ENCODE assay signal across 15 cellular contexts in genomic region chr16:89435051-89435450, GRCh38. TPM values are rescaled to one million over a fixed set of nuclear protein-coding genes. Genes with fewer than 3 reads are reported as not detected.
A peak's percentile ranks its signal among the peaks of the same experiment; 100 is the strongest.
DNase-seq lines count a peak whose midpoint lies in the region; ATAC-seq, FAIRE-seq and TF ChIP-seq lines count a peak whose summit lies in the region.
"Had no signal": no experiment of that assay in that cellular context is flagged by ENCODE, and none has a peak within 500 bp of the region (broad histone marks: within the 10 kb centered on the region; RNA-seq: fewer than 3 reads in every experiment).

No MANE protein-coding gene starts in this region.

- TF ChIP-seq EP300 in K562 (IDR thresholded peaks at IDR 0.05; ENCODE audit: low read length), result no peak

- H3K4me1 ChIP-seq in K562 (replicated peaks in 1 of 2; ENCODE audit: control insufficient read depth in 2 of 2, insufficient read depth in 2 of 2, low read length in 2 of 2) (peaks cover 0 to 20% of the 10 kb centered on the region in 2 experiments; a peak in 3 of 5 replicates), MM.1S (ENCODE audit: low read length) (no peaks in the 10 kb centered on the region)

- no TSS peak for BruUV-seq in K562 (replicated peaks; lab: Mats Ljungman, UMichigan)

- H2AFZ ChIP-seq in K562 (ENCODE audit: low read depth, low read length) (no peak overlapping the region), MM.1S (ENCODE audit: low read length) (no peak overlapping the region)

- H3K27me3 ChIP-seq in K562 (ENCODE audit: control insufficient read depth in 2 of 2, insufficient read depth in 2 of 2, low read length in 2 of 2) (no peaks in the 10 kb centered on the region), MM.1S (replicated peaks; ENCODE audit: insufficient read depth, low read length) (no peaks in the 10 kb centered on the region)
- H3K27me3 ChIP-seq: upper lobe of right lung had no signal

- CTCF ChIA-PET in K562 (lab: Yijun Ruan, JAX; ENCODE audit: low intra/inter-chr PET ratio), result no interaction called here

- peaks cover 64% of the 10 kb centered on the region for H3K4me1 Mint-ChIP-seq in activated T-cell treated with anti-CD3 and anti-CD28 coated beads, Interleukin-2, amount 50 U/mL, for 24 hours (ENCODE audit: low read depth)
- peaks cover 34% of the 10 kb centered on the region for H3K4me1 Mint-ChIP-seq in stimulated activated memory B cell treated with anti-CD40 and anti-IgM and Interleukin-4, amounts not matched to agents 10 μg/mL and 1 μg/mL and 100 μg/mL, for 72 hours
- peaks cover 34% of the 10 kb centered on the region for H3K4me1 Mint-ChIP-seq in nephron progenitor cell

- H3K9me3 ChIP-seq in K562 (replicated peaks; ENCODE audit: control insufficient read depth, insufficient read depth, low read depth, low read length) (peaks cover 6% of the 10 kb centered on the region), MM.1S (replicated peaks; ENCODE audit: insufficient read depth, low read length) (no peaks in the 10 kb centered on the region)
- H3K9me3 ChIP-seq: left ventricle myocardium inferior, upper lobe of right lung had no signal

- H3K79me2 ChIP-seq in K562 (ENCODE audit: control insufficient read depth, insufficient read depth, low read length) (peaks cover 98% of the 10 kb centered on the region), MM.1S (ENCODE audit: low read length) (peaks cover 98% of the 10 kb centered on the region)

- intact Hi-C loops in K562 (cut with micrococcal nuclease), result no loop called here

- no peaks in the 10 kb centered on the region for H3F3A ChIP-seq in MM.1S (ENCODE audit: insufficient read depth, low read length)

- TF ChIP-seq POLR2A in K562 (conservative IDR thresholded peaks at IDR 0.05), result no peak

- no peak overlapping the region for H3K4me2 ChIP-seq in K562 (ENCODE audit: insufficient read depth, low read length)
- H3K4me2 ChIP-seq in MM.1S (ENCODE audit: low read depth, low read length), result no peak overlapping the region

- H4K20me1 ChIP-seq in K562 (replicated peaks; ENCODE audit: control insufficient read depth, insufficient read depth, low read length) (peaks cover 26% of the 10 kb centered on the region), MM.1S (ENCODE audit: insufficient read depth, low read length) (peaks cover 22% of the 10 kb centered on the region; the same call in 1 of the 2 replicates)

- H3K9me3 Mint-ChIP-seq in activated T-cell treated with anti-CD3 and anti-CD28 coated beads, Interleukin-2, amount 50 U/mL, for 24 hours, result peaks cover 2% of the 10 kb centered on the region
- H3K9me3 Mint-ChIP-seq in stimulated activated memory B cell treated with anti-CD40 and anti-IgM and Interleukin-4, amounts not matched to agents 10 μg/mL and 1 μg/mL and 100 μg/mL, for 72 hours, result peaks cover 3% of the 10 kb centered on the region
- peaks cover 11% of the 10 kb centered on the region for H3K9me3 Mint-ChIP-seq in nephron progenitor cell

- H3K4me3 ChIP-seq in K562 (no peak overlapping the region), MM.1S (ENCODE audit: low read length) (no peak overlapping the region)
- H3K4me3 ChIP-seq: coronary artery, left ventricle myocardium inferior, upper lobe of right lung had no signal

- H3K9me1 ChIP-seq in K562 (ENCODE audit: control insufficient read depth, insufficient read depth, low read length), result peaks cover 4% of the 10 kb centered on the region

- peak overlapping the region; percentile 70 for H3K27ac Mint-ChIP-seq in activated T-cell treated with anti-CD3 and anti-CD28 coated beads, Interleukin-2, amount 50 U/mL, for 24 hours
- no peak overlapping the region for H3K27ac Mint-ChIP-seq in stimulated activated memory B cell treated with anti-CD40 and anti-IgM and Interleukin-4, amounts not matched to agents 10 μg/mL and 1 μg/mL and 100 μg/mL, for 72 hours
- no peak overlapping the region for H3K27ac Mint-ChIP-seq in nephron progenitor cell

- DNase-seq in activated T-cell treated with anti-CD3 and anti-CD28 coated beads, Interleukin-2, amount 50 U/mL, for 24 hours, result no peak
- DNase-seq in activated T-cell treated with anti-CD3 and anti-CD28 coated beads for 4 hours (no peak), NAMALWA (ENCODE audit: low spot score) (peak; percentile 31), K562 (ENCODE audit: extremely low read depth in 1 of 4, low spot score in 3 of 4) (peak in 2 of 4 experiments; percentile 42 to 45), nephron progenitor cell (no peak), MM.1S (no peak)
- DNase-seq: foreskin melanocyte, Karpas-422, left ventricle myocardium inferior, NCI-H1436 treated with DMSO at 0.1 percent for 48 hours, NCI-H226, upper lobe of right lung had no signal

- H3K36me3 ChIP-seq in K562 (ENCODE audit: control insufficient read depth, insufficient read depth, low read length), result peaks cover 74% of the 10 kb centered on the region
- no peaks in the 10 kb centered on the region for H3K36me3 ChIP-seq in MM.1S (replicated peaks; ENCODE audit: insufficient read depth, low read length)
- H3K36me3 ChIP-seq: left ventricle myocardium inferior, upper lobe of right lung had no signal

- 96% methylated on average over 6 of the region's 6 CpGs for WGBS in K562 (ENCODE audit: insufficient coverage, low coverage, missing lambda C conversion rate)

- no peak for TF ChIP-seq RAD21 in K562 (CRISPR knock-in tag; conservative IDR thresholded peaks at IDR 0.05 in 1 of 2, IDR thresholded peaks at IDR 0.05 in 1 of 2)

- POLR2A ChIA-PET in K562 (lab: Yijun Ruan, JAX), result interaction anchor here (0.6 to 2.0 kb wide), 4 partner anchors 8 to 122 kb away, joined by 3 to 6 read pairs (median 4); no protein-coding TSS in a partner anchor

- peak overlapping the region; percentile 58 for H3K4me3 Mint-ChIP-seq in activated T-cell treated with anti-CD3 and anti-CD28 coated beads, Interleukin-2, amount 50 U/mL, for 24 hours
- H3K4me3 Mint-ChIP-seq in stimulated activated memory B cell treated with anti-CD40 and anti-IgM and Interleukin-4, amounts not matched to agents 10 μg/mL and 1 μg/mL and 100 μg/mL, for 72 hours, result peak overlapping the region; percentile 47
- H3K4me3 Mint-ChIP-seq in nephron progenitor cell, result no peak overlapping the region

- no peak for FAIRE-seq in K562 (lab: Jason Lieb, UNC)

- H3K9ac ChIP-seq in K562 (ENCODE audit: insufficient read depth in 1 of 2, low read depth in 2 of 2, low read length in 2 of 2), result no peak overlapping the region
- H3K9ac ChIP-seq in MM.1S (ENCODE audit: low read length), result no peak overlapping the region

- H3K27ac ChIP-seq in K562 (ENCODE audit: extremely low read depth, low read depth, low read length), result no peak overlapping the region
- no peak overlapping the region for H3K27ac ChIP-seq in MM.1S (ENCODE audit: low read length)
- H3K27ac ChIP-seq: coronary artery, left ventricle myocardium inferior, upper lobe of right lung had no signal

- in situ Hi-C loops in K562 (cut with MboI), result no loop called here

- TF ChIP-seq CTCF in K562 (IDR thresholded peaks at IDR 0.05 in 2 of 3, conservative IDR thresholded peaks at IDR 0.05 in 1 of 3; ENCODE audit: insufficient read depth in 2 of 3, low read depth in 1 of 3, low read length in 3 of 3) (no peak), nephron progenitor cell (IDR thresholded peaks at IDR 0.05) (no peak), MM.1S (IDR thresholded peaks at IDR 0.05; ENCODE audit: low read length) (no peak)

- H3K9me2 ChIP-seq in MM.1S (replicated peaks; ENCODE audit: insufficient read depth, low read length), result no peaks in the 10 kb centered on the region

- ATAC-seq in K562 (peak; percentile 39; the same call in 1 of the 3 replicates), HG02623 (IDR thresholded peaks at IDR 0.05; ENCODE audit: unreplicated experiment) (no peak)
- no peak for ATAC-seq in stimulated activated memory B cell treated with anti-CD40 and anti-IgM and Interleukin-4, amounts not matched to agents 10 μg/mL and 1 μg/mL and 100 μg/mL, for 72 hours

- no peaks in the 10 kb centered on the region for H3K27me3 Mint-ChIP-seq in activated T-cell treated with anti-CD3 and anti-CD28 coated beads, Interleukin-2, amount 50 U/mL, for 24 hours
- H3K27me3 Mint-ChIP-seq in stimulated activated memory B cell treated with anti-CD40 and anti-IgM and Interleukin-4, amounts not matched to agents 10 μg/mL and 1 μg/mL and 100 μg/mL, for 72 hours, result no peaks in the 10 kb centered on the region
- H3K27me3 Mint-ChIP-seq in nephron progenitor cell (ENCODE audit: low read depth, poor library complexity), result no peaks in the 10 kb centered on the region

- H3K36me3 Mint-ChIP-seq in activated T-cell treated with anti-CD3 and anti-CD28 coated beads, Interleukin-2, amount 50 U/mL, for 24 hours (ENCODE audit: low read depth), result peaks cover 56% of the 10 kb centered on the region
- peaks cover 28% of the 10 kb centered on the region for H3K36me3 Mint-ChIP-seq in stimulated activated memory B cell treated with anti-CD40 and anti-IgM and Interleukin-4, amounts not matched to agents 10 μg/mL and 1 μg/mL and 100 μg/mL, for 72 hours
- H3K36me3 Mint-ChIP-seq in nephron progenitor cell (ENCODE audit: low read depth), result peaks cover 48% of the 10 kb centered on the region

TF ChIP-seq in K562, 482 proteins besides CTCF, POLR2A, EP300 and RAD21 (continues in another document):
- no peak for TF ChIP-seq SP1 (CRISPR knock-in tag; IDR thresholded peaks at IDR 0.05)

RNA-seq across cellular contexts. Expression of gene ANKRD11, which starts 55.3 kb away (rescaled TPM):
- 521 and 557 TPM in 2 replicates for total RNA-seq in K562 (2011; cell fraction: chromatin; rRNA removed; ENCODE audit: low replicate concordance)
- 219 and 271 TPM in 2 replicates for total RNA-seq in K562 (2011; cell fraction: nucleolus; rRNA removed)
- 280 and 307 TPM in 2 replicates for total RNA-seq in K562 (2011; cell fraction: nucleoplasm; rRNA removed)
- total RNA-seq in K562 (2014; rRNA removed) (49.2 and 58.7 TPM in 2 replicates), K562 (2014; rRNA removed; fragmentation: Illumina TruSeq; extraction: Trizol) (25.4 and 31.7 TPM in 2 replicates), K562 (2015; rRNA removed; fragmentation: Illumina TruSeq; extraction: Trizol) (26.9 and 27.6 TPM in 2 replicates), K562 (2021) (114 and 126 TPM in 2 replicates)
- polyA plus RNA-seq in K562 (2011; rRNA removed) (24.1 and 24.5 TPM in 2 replicates), K562 (2014; fragmentation: Illumina TruSeq; extraction: Trizol) (41.9 and 66.8 TPM in 2 replicates), K562 (2014; fragmentation: Nextera tagmentation; extraction: Ambion mirVana) (1 to 10 TPM; 4.7 to 5.4 TPM), K562 (2014; rRNA removed) (75.6 and 83.7 TPM in 2 replicates)
- polyA plus RNA-seq in K562 (2011; cell fraction: cytosol; rRNA removed), result 24.1 and 43.3 TPM in 2 replicates
- polyA plus RNA-seq in K562 (2011; cell fraction: nucleus; rRNA removed), result 82.4 and 115 TPM in 2 replicates
- 58.0 and 101 TPM in 2 replicates for polyA plus RNA-seq in K562 (2012)
- polyA minus RNA-seq in K562 (2011; rRNA and poly(A)+ RNA removed), result 22.7 and 27.7 TPM in 2 replicates
- 41.4 and 57.3 TPM in 2 replicates for polyA minus RNA-seq in K562 (2011; cell fraction: cytosol; rRNA and poly(A)+ RNA removed)
- 37.2 and 51.5 TPM in 2 replicates for polyA minus RNA-seq in K562 (2011; cell fraction: nucleus; rRNA and poly(A)+ RNA removed)
